18 cellular contexts compared by ENCODE assay signal in the genomic region with DNA sequence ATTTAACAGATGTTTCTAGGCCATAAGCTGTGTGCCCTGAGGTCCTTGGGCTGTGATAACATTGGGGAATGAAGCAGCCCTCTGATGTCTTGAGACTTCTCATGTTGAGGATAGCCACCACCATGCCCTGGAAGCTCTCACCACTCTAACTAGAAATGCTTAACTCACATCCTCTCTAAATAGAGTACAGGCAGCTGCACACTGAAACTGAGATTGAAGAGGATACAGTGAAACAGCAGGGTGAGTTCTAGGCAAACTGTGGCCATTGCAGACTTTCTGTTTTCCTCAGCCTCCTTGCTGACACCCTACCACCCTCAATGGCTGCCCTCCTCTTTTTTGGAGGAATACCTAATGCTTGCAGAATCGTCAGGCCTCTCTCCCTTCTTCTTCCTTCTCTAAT. TPM values are rescaled to one million over a fixed set of nuclear protein-coding genes. Genes with fewer than 3 reads are reported as not detected.
DNase-seq lines count a peak whose midpoint lies in the region; ATAC-seq and TF ChIP-seq lines count a peak whose summit lies in the region.
"Had no signal": no experiment of that assay in that cellular context is flagged by ENCODE, and none has a peak within 500 bp of the region (broad histone marks: within the 10 kb centered on the region; RNA-seq: fewer than 3 reads in every experiment).

No MANE protein-coding gene starts in this region.

- H3K36me3 ChIP-seq in KMS-11 (ENCODE audit: insufficient read depth) (no peaks in the 10 kb centered on the region), stomach (no peaks in the 10 kb centered on the region)
- H3K36me3 ChIP-seq: neural progenitor cell, thoracic aorta had no signal

- no peak overlapping the region for H3K9ac ChIP-seq in KMS-11
- H3K9ac ChIP-seq: neural progenitor cell had no signal

- no peaks in the 10 kb centered on the region for H3K9me3 ChIP-seq in stomach
- H3K9me3 ChIP-seq: spleen, thoracic aorta had no signal

- no peak overlapping the region; the same call in 1 of the 2 replicates for H3K4me2 ChIP-seq in KMS-11
- H3K4me2 ChIP-seq: neural progenitor cell had no signal

- no peaks in the 10 kb centered on the region for H3K27me3 ChIP-seq in KMS-11 (ENCODE audit: insufficient read depth, low read depth)
- no peaks in the 10 kb centered on the region for H3K27me3 ChIP-seq in stomach
- H3K27me3 ChIP-seq: neural progenitor cell, spleen had no signal

- peak; percentile 84 for ATAC-seq in GM19025 (IDR thresholded peaks at IDR 0.05; ENCODE audit: low read depth, unreplicated experiment)
- ATAC-seq in GM21447 (IDR thresholded peaks at IDR 0.05; ENCODE audit: unreplicated experiment): peak; percentile 78
- peak; percentile 85 for ATAC-seq in HG02981 (IDR thresholded peaks at IDR 0.05; ENCODE audit: unreplicated experiment)

- intact Hi-C loops in stomach (cut with DNase I; ENCODE audit: low total_unique reads): loop anchor here (5.0 kb wide), 1 partner anchor 204 kb away; no protein-coding TSS in a partner anchor

- no peaks in the 10 kb centered on the region for H3K79me2 ChIP-seq in KMS-11 (ENCODE audit: insufficient read depth, low read depth)

- TF ChIP-seq CTCF in KMS-11 (conservative IDR thresholded peaks at IDR 0.05; ENCODE audit: low read depth, low read length): no peak
- TF ChIP-seq CTCF in stomach (IDR thresholded peaks at IDR 0.05): no peak

- DNase-seq in stomach (no peak), NAMALWA (ENCODE audit: low spot score) (no peak), cortex of kidney (lab: John Stamatoyannopoulos, UW) (no peak), MV-4-11 (lab: John Stamatoyannopoulos, UW) (no peak)
- DNase-seq: activated CD4-positive, alpha-beta T cell treated with anti-CD3 and anti-CD28 coated beads, Interleukin-2, amount 10 ng/mL, durations not matched to agents 24 days and 14 days; activated gamma-delta T cell treated with Interleukin-2 at 50 U/mL for 16 hours; amniotic stem cell; CD8-positive, alpha-beta memory T cell; DMS79 treated with DMSO at 0.1 percent for 48 hours; NCI-H187; NCI-H446; spleen had no signal

- WGBS in stomach, 5 donors: 10 to 47% (median 23%) methylated on average over 1 of the region's 1 CpG

- H3K4me3 ChIP-seq in KMS-11 (IDR thresholded peaks at IDR 0.05; ENCODE audit: insufficient read depth, low read depth, low read length) (no peak overlapping the region), stomach (no peak overlapping the region)
- H3K4me3 ChIP-seq: neural progenitor cell, spleen, thoracic aorta had no signal

- TF ChIP-seq POLR2A in stomach (IDR thresholded peaks at IDR 0.05): no peak

- H3K27ac ChIP-seq in KMS-11 (peak overlapping the region; percentile 6; the same call in 1 of the 2 replicates), stomach (peak overlapping the region in 1 of 5 donors; percentile 22)
- H3K27ac ChIP-seq: neural progenitor cell, spleen, thoracic aorta had no signal

- H2AFZ ChIP-seq in KMS-11 (ENCODE audit: low read depth): no peak overlapping the region
- H2AFZ ChIP-seq: neural progenitor cell had no signal

- H3K4me1 ChIP-seq in KMS-11 (ENCODE audit: low read depth, poor library complexity, severe bottlenecking): peaks cover 18% of the 10 kb centered on the region
- peaks cover 0 to 25% (median 9%) of the 10 kb centered on the region in 4 donors for H3K4me1 ChIP-seq in stomach
- H3K4me1 ChIP-seq: neural progenitor cell had no signal

- TF ChIP-seq EP300 in stomach (IDR thresholded peaks at IDR 0.05): no peak

- no peaks in the 10 kb centered on the region; the same call in 1 of the 2 replicates for H4K20me1 ChIP-seq in KMS-11 (ENCODE audit: insufficient read depth)

RNA-seq across cellular contexts. Expression of a gene that starts 22.4 kb away (rescaled TPM):
- total RNA-seq in stomach: 100 to 1,000 TPM in 2 of 5 donors, 10 to 100 TPM in 2, under 1 TPM in 1; 0.87 to 168 (median 45.0) TPM
- polyA plus RNA-seq in stomach: 1 to 10 TPM; 3.2 to 4.7 (median 3.5) TPM

RNA-seq across cellular contexts. Expression of a gene that starts 22.5 kb away (rescaled TPM):
- total RNA-seq in stomach: 100 to 1,000 TPM in 1 of 5 donors, 10 to 100 TPM in 2, 1 to 10 TPM in 2; 2.0 to 115 (median 36.7) TPM
- 10 to 100 TPM; 11.6 to 26.1 (median 21.8) TPM for polyA plus RNA-seq in stomach

RNA-seq across cellular contexts. Expression of a gene that starts 38.1 kb away (rescaled TPM):
- total RNA-seq in stomach: 100 to 1,000 TPM in 3 of 5 donors, 10 to 100 TPM in 2; 25.8 to 156 (median 111) TPM
- 10 to 100 TPM; 13.9 to 16.2 (median 13.9) TPM for polyA plus RNA-seq in stomach
